9 cellular contexts compared by ENCODE assay signal in the genomic region with DNA sequence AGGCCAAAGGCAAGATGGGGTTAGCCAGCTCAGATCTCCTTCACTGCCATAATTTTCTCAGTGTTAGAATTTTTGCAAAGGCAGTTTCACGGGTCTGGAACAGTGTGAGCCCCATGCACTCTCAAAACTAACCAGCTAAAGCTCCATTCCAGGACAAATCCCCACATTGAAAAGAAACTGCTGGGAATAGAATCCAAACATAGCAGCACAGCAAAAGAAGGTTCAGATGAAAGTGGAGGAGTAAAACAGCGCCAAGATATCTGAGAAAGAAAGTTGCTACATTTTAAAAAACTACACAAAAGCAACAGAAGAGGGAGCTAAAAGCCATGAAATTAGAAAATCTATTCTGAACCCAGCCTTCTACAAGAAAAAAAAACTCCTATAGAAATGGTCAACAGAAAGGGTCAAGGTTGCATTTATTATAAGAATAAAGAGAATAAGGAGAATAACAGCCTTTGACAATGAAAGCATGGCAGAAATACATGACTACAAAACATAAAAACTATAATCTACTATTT. TPM values are rescaled to one million over a fixed set of nuclear protein-coding genes. Genes with fewer than 3 reads are reported as not detected.
DNase-seq lines count a peak whose midpoint lies in the region; ATAC-seq and TF ChIP-seq lines count a peak whose summit lies in the region.
"Had no signal": no experiment of that assay in that cellular context is flagged by ENCODE, and none has a peak within 500 bp of the region (broad histone marks: within the 10 kb centered on the region; RNA-seq: fewer than 3 reads in every experiment).

No MANE protein-coding gene starts in this region.

- DNase-seq in AG09309 (ENCODE audit: low read depth) (no peak), GM20000 (ENCODE audit: low spot score) (peak; percentile 12), SK-MEL-5 (ENCODE audit: low read depth, low spot score) (peak; percentile 59), germinal center (ENCODE audit: low spot score) (peak; percentile 10)
- no peak for DNase-seq in activated T-cell treated with anti-CD3 and anti-CD28 coated beads, Interleukin-2, amount 50 U/mL, for 1 hour

- no peak overlapping the region for H3K4me3 ChIP-seq in AG09309 (ENCODE audit: control insufficient read depth, low read depth, low read length)

- in situ Hi-C loops in SK-MEL-5 (cut with HindIII; ENCODE audit: low pct_unique_long_range_greater_than_20kb, low sequenced_read_pairs): no loop called here

- no peak for ATAC-seq in GM21529 (IDR thresholded peaks at IDR 0.05; ENCODE audit: unreplicated experiment)
- no peak for ATAC-seq in HG02938 (IDR thresholded peaks at IDR 0.05; ENCODE audit: unreplicated experiment)
- no peak for ATAC-seq in GM18909 (IDR thresholded peaks at IDR 0.05; ENCODE audit: poor library complexity, unreplicated experiment)

- TF ChIP-seq CTCF in AG09309 (IDR thresholded peaks at IDR 0.05; ENCODE audit: control insufficient read depth, insufficient read depth, low read depth, low read length, missing control alignments) (peak; percentile 35), GM20000 (IDR thresholded peaks at IDR 0.05; ENCODE audit: extremely low read depth, missing control alignments) (no peak)

RNA-seq across cellular contexts. Expression of a gene that starts 39.6 kb away (rescaled TPM):
- total RNA-seq in SK-MEL-5 (2014; rRNA removed; shearing (Covaris generic)): 0.16 TPM in 1 of 2 replicates, not detected in the other
- not detected in 2 replicates for polyA plus RNA-seq in SK-MEL-5 (2015; cell fraction: cytosol; rRNA removed)
- polyA plus RNA-seq in SK-MEL-5 (2015; cell fraction: nucleus; rRNA removed): not detected in 2 replicates
- total RNA-seq: glomerular endothelial cell had no signal

Comparison
In these comparisons a context has a peak if more than half of its experiments do, and no peak if none do; other contexts are left out.
1. DNase-seq: peak in GM20000 (single experiment), SK-MEL-5 (single experiment) and germinal center (single experiment); none in AG09309 (single experiment) and activated T-cell treated with anti-CD3 and anti-CD28 coated beads, Interleukin-2, amount 50 U/mL, for 1 hour (single experiment).